8 cellular contexts compared by ENCODE assay signal in genomic region chr18:37778417-37779165, GRCh38.
DNase-seq lines count a peak whose midpoint lies in the region; ATAC-seq, FAIRE-seq and TF ChIP-seq lines count a peak whose summit lies in the region.

No MANE protein-coding gene starts in this region.

- H3K9ac ChIP-seq in kidney (ENCODE audit: low read length in 2 of 2), result no peak overlapping the region

- no peaks in the 10 kb centered on the region for H3K9me3 ChIP-seq in kidney (ENCODE audit: control insufficient read depth in 1 of 2, low read length in 2 of 2)

- peak; percentile 32 for DNase-seq in Caki2 (ENCODE audit: low read depth)
- DNase-seq in NOMO-1 treated with DMSO at 0.1 percent for 48 hours (lab: John Stamatoyannopoulos, UW; ENCODE audit: unreplicated experiment), result peak; percentile 19
- DNase-seq in astrocyte of the spinal cord (ENCODE audit: low read depth, low spot score), result peak; percentile 6
- peak; percentile 82 for DNase-seq in kidney
- DNase-seq in stimulated activated CD8-positive, alpha-beta memory T cell treated with anti-CD3 and anti-CD28 coated beads, Interleukin-15, amount 100 ng/mL, for 24 hours (ENCODE audit: low read depth), result peak; percentile 10

- in situ Hi-C loops in Caki2 (cut with HindIII; ENCODE audit: low pct_unique_long_range_greater_than_20kb, low sequenced_read_pairs), result no loop called here
- in situ Hi-C loops in astrocyte of the spinal cord (cut with HindIII; ENCODE audit: low sequenced_read_pairs), result no loop called here

- no peak for FAIRE-seq in kidney (lab: Jason Lieb, UNC)

- no peaks in the 10 kb centered on the region for H3K36me3 ChIP-seq in kidney (ENCODE audit: control insufficient read depth in 1 of 2, insufficient read depth in 2 of 2, low read length in 2 of 2)

- intact Hi-C loops in kidney (cut with DNase I), result no loop called here

- H3K4me3 ChIP-seq in astrocyte of the spinal cord (ENCODE audit: low read depth, low read length), result no peak overlapping the region
- no peak overlapping the region for H3K4me3 ChIP-seq in kidney (ENCODE audit: low read length in 2 of 2)

- ATAC-seq in GM19324 (IDR thresholded peaks at IDR 0.05; ENCODE audit: low FRiP score, unreplicated experiment) (peak; percentile 42), HG03460 (IDR thresholded peaks at IDR 0.05; ENCODE audit: unreplicated experiment) (peak; percentile 83), HG03457 (IDR thresholded peaks at IDR 0.05; ENCODE audit: unreplicated experiment) (no peak)

- no peaks in the 10 kb centered on the region for H3K4me1 ChIP-seq in kidney (ENCODE audit: control insufficient read depth in 1 of 2, insufficient read depth in 1 of 2, low read depth in 1 of 2, low read length in 2 of 2)

- TF ChIP-seq CTCF in astrocyte of the spinal cord (IDR thresholded peaks at IDR 0.05; ENCODE audit: low read depth, low read length), result peak; percentile 68
- peak; percentile 84 for TF ChIP-seq CTCF in kidney (IDR thresholded peaks at IDR 0.05; ENCODE audit: borderline replicate concordance, extremely low read depth, insufficient read depth)

- no peak overlapping the region for H3K27ac ChIP-seq in kidney (ENCODE audit: low read depth in 2 of 2, low read length in 2 of 2)

Comparison
In these comparisons a context has a peak if more than half of its experiments do, and no peak if none do; other contexts are left out.
1. DNase-seq: peak in every context shown above with its lines; median percentile 82 in kidney; 32 in Caki2; 19 in NOMO-1 treated with DMSO at 0.1 percent for 48 hours; 10 in stimulated activated CD8-positive, alpha-beta memory T cell treated with anti-CD3 and anti-CD28 coated beads, Interleukin-15, amount 100 ng/mL, for 24 hours; 6 in astrocyte of the spinal cord.